Comparison of ENCODE assay signal across 14 cellular contexts in the genomic region with DNA sequence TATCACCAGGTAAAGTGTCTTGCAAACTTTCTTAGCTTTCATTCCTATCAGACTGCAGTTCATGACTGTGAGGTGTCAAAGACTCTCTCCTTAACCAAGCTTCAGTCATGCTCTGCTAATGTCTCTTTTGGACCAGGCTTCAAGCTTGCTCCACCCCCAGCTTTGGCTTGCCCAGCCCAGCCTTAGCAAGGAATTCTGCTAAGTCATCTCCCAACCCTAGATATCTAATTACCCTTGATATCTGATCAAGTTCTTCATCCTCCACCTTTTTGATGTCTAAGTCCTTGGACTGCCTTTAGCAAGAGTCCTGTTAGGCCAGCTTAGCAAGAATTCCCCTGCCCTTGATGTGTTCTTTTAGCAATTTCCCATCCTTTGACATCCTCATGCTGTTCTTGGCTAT.
A peak's percentile ranks its signal among the peaks of the same experiment; 100 is the strongest.
DNase-seq lines count a peak whose midpoint lies in the region; ATAC-seq, FAIRE-seq and TF ChIP-seq lines count a peak whose summit lies in the region.
"Had no signal": no experiment of that assay in that cellular context is flagged by ENCODE, and none has a peak within 500 bp of the region (broad histone marks: within the 10 kb centered on the region; RNA-seq: fewer than 3 reads in every experiment).

No MANE protein-coding gene starts in this region.

- no peak overlapping the region for H3K4me3 ChIP-seq in bronchial epithelial cell (ENCODE audit: low read depth, low read length)
- H3K4me3 ChIP-seq: tibial nerve had no signal

- H3K27me3 ChIP-seq in bronchial epithelial cell (ENCODE audit: control insufficient read depth, insufficient read depth, low read length): no peaks in the 10 kb centered on the region
- H3K27me3 ChIP-seq: tibial nerve had no signal

- ATAC-seq in GM19467 (IDR thresholded peaks at IDR 0.05; ENCODE audit: unreplicated experiment) (no peak), GM18517 (IDR thresholded peaks at IDR 0.05; ENCODE audit: unreplicated experiment) (no peak)
- ATAC-seq: T-cell had no signal

- FAIRE-seq in bronchial epithelial cell (lab: Jason Lieb, UNC): peak; percentile 52
- FAIRE-seq: colon had no signal

- no peaks in the 10 kb centered on the region for H3K36me3 ChIP-seq in bronchial epithelial cell (ENCODE audit: control insufficient read depth, insufficient read depth, low read length)
- H3K36me3 ChIP-seq: tibial nerve had no signal

- no peak for TF ChIP-seq CTCF in bronchial epithelial cell (IDR thresholded peaks at IDR 0.05; ENCODE audit: insufficient read depth, low read length, severe bottlenecking)

- DNase-seq in EL (peak; percentile 12), NCI-H226 (peak; percentile 37), bronchial epithelial cell (ENCODE audit: low read depth) (peak; percentile 50), myocyte (ENCODE audit: low read depth) (peak; percentile 65), NCI-H2081 treated with DMSO at 0.1 percent for 48 hours (lab: John Stamatoyannopoulos, UW) (no peak), hippocampal formation (lab: John Stamatoyannopoulos, UW) (no peak)
- DNase-seq: activated CD4-positive, alpha-beta memory T cell treated with anti-CD3 and anti-CD28 coated beads for 36 hours; activated effector memory CD4-positive, alpha-beta T cell treated with Interleukin-2 at 50 U/mL for 16 hours; NCI-H1436; T-cell had no signal

Comparison
In these comparisons a context has a peak if more than half of its experiments do, and no peak if none do; other contexts are left out.
1. DNase-seq: peak in EL (single experiment), NCI-H226 (single experiment), bronchial epithelial cell (single experiment) and myocyte (single experiment); none in NCI-H2081 treated with DMSO at 0.1 percent for 48 hours (single experiment) and hippocampal formation (0 of 2).